Comparison of ENCODE assay signal across 8 cellular contexts in the genomic region with DNA sequence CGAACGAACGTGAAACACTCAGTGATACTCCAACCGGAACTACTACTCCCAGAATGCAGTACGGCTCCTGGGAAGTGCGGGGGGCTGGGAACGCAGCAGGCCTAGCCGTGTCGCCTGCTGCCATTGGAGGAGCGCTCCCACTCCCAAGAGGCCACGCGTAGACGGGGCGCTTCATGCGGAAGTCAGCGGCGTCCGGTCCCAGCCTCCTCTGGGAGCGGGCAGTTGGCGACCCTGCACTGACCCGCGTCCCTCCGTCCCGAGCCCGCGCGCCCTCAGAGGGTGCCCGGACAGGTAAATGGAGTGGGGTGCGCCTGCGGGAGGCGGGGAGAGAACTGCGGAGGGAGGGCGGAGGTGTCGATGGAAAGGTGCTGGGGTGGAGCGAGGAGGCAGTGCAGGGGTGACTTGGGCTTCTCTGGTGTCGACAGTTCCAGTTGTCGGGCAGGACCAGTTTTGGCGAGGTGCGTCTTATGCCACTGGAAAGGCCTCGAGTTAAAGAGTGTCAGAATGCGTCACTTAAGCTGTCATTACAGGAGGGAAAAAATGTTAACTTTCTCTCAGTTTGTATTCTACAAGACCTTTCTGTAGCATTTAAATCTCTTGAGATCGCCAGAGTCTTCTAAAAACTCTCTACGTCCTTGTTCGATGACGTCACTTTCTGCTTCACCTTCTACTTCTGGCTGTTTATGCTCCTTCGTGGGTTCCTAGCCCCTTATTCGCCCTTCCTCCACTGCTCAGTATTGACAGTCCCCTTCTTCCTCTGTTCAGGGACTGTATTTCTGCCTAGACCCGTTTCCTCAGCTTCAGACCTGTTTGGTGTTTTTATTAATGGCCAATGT. TPM values are rescaled to one million over a fixed set of nuclear protein-coding genes. Genes with fewer than 3 reads are reported as not detected.
DNase-seq lines count a peak whose midpoint lies in the region; ATAC-seq and TF ChIP-seq lines count a peak whose summit lies in the region.

A gene with protein sequence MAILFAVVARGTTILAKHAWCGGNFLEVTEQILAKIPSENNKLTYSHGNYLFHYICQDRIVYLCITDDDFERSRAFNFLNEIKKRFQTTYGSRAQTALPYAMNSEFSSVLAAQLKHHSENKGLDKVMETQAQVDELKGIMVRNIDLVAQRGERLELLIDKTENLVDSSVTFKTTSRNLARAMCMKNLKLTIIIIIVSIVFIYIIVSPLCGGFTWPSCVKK (plus strand): TSS at position 188 of the 836 bp plus-strand sequence. CDS start 8,122 bp downstream, outside the sequence.

- ATAC-seq in natural killer cell, result peak; percentile 96 to 98 (median 96)

- H3K4me2 ChIP-seq in GM23248 (ENCODE audit: unreplicated experiment), result peak within 1 kb of the TSS; percentile 78
- H3K4me2 ChIP-seq in Karpas-422 (ENCODE audit: low read depth, low read length, poor library complexity, severe bottlenecking), result peak within 1 kb of the TSS; percentile 82
- H3K4me2 ChIP-seq in fibroblast of lung (ENCODE audit: extremely low read depth, insufficient read depth, low read length), result peak within 1 kb of the TSS; percentile 84

- WGBS in GM23248 (ENCODE audit: low coverage in 1 of 2, low lambda C conversion rate in 2 of 2, missing lambda C conversion rate in 2 of 2), 2 experiments, result 13 to 22% methylated on average over 38 to 48 of the region's 48 CpGs

- no peaks in the 10 kb centered on the region for H3K9me3 Mint-ChIP-seq in activated T-helper 1 cell treated with anti-CD3 and anti-CD28 coated beads, Interleukin-12 subunit alpha, Interleukin-12 subunit beta, Interleukin-2, Interleukin-4 antibody, amounts not matched to agents 30 ng/mL and 10 ng/mL and 1 ng/mL, durations not matched to agents 14 hours and 24 hours and 36 hours
- H3K9me3 Mint-ChIP-seq in natural killer cell, result peaks cover 0 to 3% of the 10 kb centered on the region in 2 donors

- in situ Hi-C loops in GM23248 (cut with MboI), result no loop called here

- DNase-seq in Daoy (ENCODE audit: low read depth) (peak; percentile 90), GM23248 (peak; percentile 93), Karpas-422 (peak; percentile 94), RPMI7951 (ENCODE audit: low read depth) (peak; percentile 91), fibroblast of lung (ENCODE audit: low read depth in 2 of 2) (peak; percentile 83 to 87), natural killer cell (peak; percentile 61)
- DNase-seq in activated T-helper 1 cell treated with anti-CD3 and anti-CD28 coated beads, Interleukin-12 subunit alpha, Interleukin-12 subunit beta, Interleukin-2, Interleukin-4 antibody, amounts not matched to agents 30 ng/mL and 10 ng/mL and 1 ng/mL, durations not matched to agents 14 hours and 24 hours and 36 hours (ENCODE audit: low spot score), result peak; percentile 74
- peak; percentile 61 to 78 (median 68) for DNase-seq in stimulated activated naive CD4-positive, alpha-beta T cell (lab: John Stamatoyannopoulos, UW)

- H3K9me3 ChIP-seq in GM23248 (ENCODE audit: low read depth) (no peaks in the 10 kb centered on the region), Karpas-422 (ENCODE audit: low read length) (no peaks in the 10 kb centered on the region), fibroblast of lung (ENCODE audit: control insufficient read depth, insufficient read depth, low read depth, low read length) (no peaks in the 10 kb centered on the region)

- H3K4me1 Mint-ChIP-seq in activated T-helper 1 cell treated with anti-CD3 and anti-CD28 coated beads, Interleukin-12 subunit alpha, Interleukin-12 subunit beta, Interleukin-2, Interleukin-4 antibody, amounts not matched to agents 30 ng/mL and 10 ng/mL and 1 ng/mL, durations not matched to agents 14 hours and 24 hours and 36 hours (ENCODE audit: low read depth), result peaks cover 20% of the 10 kb centered on the region
- peaks cover 23 to 31% of the 10 kb centered on the region in 2 donors for H3K4me1 Mint-ChIP-seq in natural killer cell

- H3K4me3 Mint-ChIP-seq in activated T-helper 1 cell treated with anti-CD3 and anti-CD28 coated beads, Interleukin-12 subunit alpha, Interleukin-12 subunit beta, Interleukin-2, Interleukin-4 antibody, amounts not matched to agents 30 ng/mL and 10 ng/mL and 1 ng/mL, durations not matched to agents 14 hours and 24 hours and 36 hours, result peak within 1 kb of the TSS; percentile 92
- peak within 1 kb of the TSS; percentile 75 for H3K4me3 Mint-ChIP-seq in natural killer cell

- peak within 1 kb of the TSS; percentile 74 for H3K27ac ChIP-seq in GM23248
- H3K27ac ChIP-seq in Karpas-422 (ENCODE audit: low read length), result peak within 1 kb of the TSS; percentile 51; the same call in 1 of the 2 replicates
- H3K27ac ChIP-seq in fibroblast of lung (ENCODE audit: insufficient read depth, low read length), result peak within 1 kb of the TSS; percentile 86

- H3K4me3 ChIP-seq in GM23248, result peak within 1 kb of the TSS; percentile 79
- peak within 1 kb of the TSS; percentile 83 for H3K4me3 ChIP-seq in Karpas-422 (ENCODE audit: low read length)
- peak within 1 kb of the TSS; percentile 74 to 92 (median 82) for H3K4me3 ChIP-seq in fibroblast of lung (replicated peaks in 1 of 4; ENCODE audit: control extremely low read depth in 1 of 4, insufficient read depth in 1 of 4, low read depth in 3 of 4, low read length in 4 of 4)

- intact Hi-C loops in activated T-helper 1 cell treated with anti-CD3 and anti-CD28 coated beads, Interleukin-12 subunit alpha, Interleukin-12 subunit beta, Interleukin-2, Interleukin-4 antibody, amounts not matched to agents 30 ng/mL and 10 ng/mL and 1 ng/mL, durations not matched to agents 14 hours and 24 hours and 36 hours (cut with micrococcal nuclease), result loop anchor here (1.0 to 5.0 kb wide), 3 partner anchors 617 to 854 kb away; a partner anchor contains a TSS
- intact Hi-C loops in natural killer cell (cut with micrococcal nuclease), result no loop called here

- H3K36me3 Mint-ChIP-seq in activated T-helper 1 cell treated with anti-CD3 and anti-CD28 coated beads, Interleukin-12 subunit alpha, Interleukin-12 subunit beta, Interleukin-2, Interleukin-4 antibody, amounts not matched to agents 30 ng/mL and 10 ng/mL and 1 ng/mL, durations not matched to agents 14 hours and 24 hours and 36 hours (ENCODE audit: low read depth), result peaks cover 4% of the 10 kb centered on the region
- H3K36me3 Mint-ChIP-seq in natural killer cell, result no peaks in the 10 kb centered on the region

- H2AFZ ChIP-seq in GM23248 (peak within 1 kb of the TSS; percentile 95), Karpas-422 (ENCODE audit: low read length) (peak within 1 kb of the TSS; percentile 56; the same call in 1 of the 2 replicates), fibroblast of lung (ENCODE audit: low read length) (peak within 1 kb of the TSS; percentile 93)

- H3K79me2 ChIP-seq in GM23248 (ENCODE audit: insufficient read depth), result peaks cover 51% of the 10 kb centered on the region
- H3K79me2 ChIP-seq in Karpas-422 (ENCODE audit: low read length), result peaks cover 46% of the 10 kb centered on the region
- peaks cover 20% of the 10 kb centered on the region for H3K79me2 ChIP-seq in fibroblast of lung (ENCODE audit: control insufficient read depth, insufficient read depth, low read length)

- peak within 1 kb of the TSS; percentile 87 for H3K27ac Mint-ChIP-seq in activated T-helper 1 cell treated with anti-CD3 and anti-CD28 coated beads, Interleukin-12 subunit alpha, Interleukin-12 subunit beta, Interleukin-2, Interleukin-4 antibody, amounts not matched to agents 30 ng/mL and 10 ng/mL and 1 ng/mL, durations not matched to agents 14 hours and 24 hours and 36 hours
- peak within 1 kb of the TSS; percentile 88 to 96 for H3K27ac Mint-ChIP-seq in natural killer cell

- H3F3A ChIP-seq in GM23248 (ENCODE audit: insufficient read depth), result no peaks in the 10 kb centered on the region

- no peaks in the 10 kb centered on the region for H3K27me3 ChIP-seq in GM23248 (replicated peaks; ENCODE audit: insufficient read depth)
- H3K27me3 ChIP-seq in Karpas-422 (ENCODE audit: low read length), result no peaks in the 10 kb centered on the region
- no peaks in the 10 kb centered on the region for H3K27me3 ChIP-seq in fibroblast of lung (ENCODE audit: control insufficient read depth, insufficient read depth, low read length)

- H3K36me3 ChIP-seq in GM23248 (ENCODE audit: low read depth) (no peaks in the 10 kb centered on the region), Karpas-422 (ENCODE audit: insufficient read depth, low read length) (peaks cover 4% of the 10 kb centered on the region; the same call in 1 of the 2 replicates), fibroblast of lung (ENCODE audit: control insufficient read depth, insufficient read depth, low read length) (no peaks in the 10 kb centered on the region)

- H3K9me2 ChIP-seq in GM23248 (ENCODE audit: insufficient read depth), result no peaks in the 10 kb centered on the region
- H3K9me2 ChIP-seq in Karpas-422 (replicated peaks; ENCODE audit: insufficient read depth, low read length), result no peaks in the 10 kb centered on the region

- TF ChIP-seq CTCF in fibroblast of lung (conservative IDR thresholded peaks at IDR 0.05 in 1 of 2, IDR thresholded peaks at IDR 0.05 in 1 of 2; ENCODE audit: low read depth in 1 of 2, low read length in 2 of 2), result no peak
- no peak for TF ChIP-seq CTCF in natural killer cell (IDR thresholded peaks at IDR 0.05)

- H3K4me1 ChIP-seq in GM23248 (ENCODE audit: insufficient read depth), result peaks cover 5% of the 10 kb centered on the region; the same call in 1 of the 2 replicates
- peaks cover 38% of the 10 kb centered on the region for H3K4me1 ChIP-seq in Karpas-422 (ENCODE audit: low read length)
- no peaks in the 10 kb centered on the region for H3K4me1 ChIP-seq in fibroblast of lung (ENCODE audit: control insufficient read depth, extremely low read depth, insufficient read depth, low read length)

- H3K27me3 Mint-ChIP-seq in activated T-helper 1 cell treated with anti-CD3 and anti-CD28 coated beads, Interleukin-12 subunit alpha, Interleukin-12 subunit beta, Interleukin-2, Interleukin-4 antibody, amounts not matched to agents 30 ng/mL and 10 ng/mL and 1 ng/mL, durations not matched to agents 14 hours and 24 hours and 36 hours (ENCODE audit: insufficient read depth), result no peaks in the 10 kb centered on the region
- H3K27me3 Mint-ChIP-seq in natural killer cell (ENCODE audit: low read depth in 2 of 2), result peaks cover 0 to 7% of the 10 kb centered on the region in 2 donors

- peak within 1 kb of the TSS; percentile 91 for H3K9ac ChIP-seq in GM23248
- H3K9ac ChIP-seq in Karpas-422 (ENCODE audit: low read length), result peak within 1 kb of the TSS; percentile 88
- H3K9ac ChIP-seq in fibroblast of lung (ENCODE audit: insufficient read depth, low read length), result peak within 1 kb of the TSS; percentile 87

- H4K20me1 ChIP-seq in GM23248 (ENCODE audit: insufficient read depth) (no peaks in the 10 kb centered on the region; the same call in 1 of the 2 replicates), Karpas-422 (ENCODE audit: insufficient read depth, low read depth, low read length) (peaks cover 6% of the 10 kb centered on the region; the same call in 1 of the 2 replicates), fibroblast of lung (ENCODE audit: control insufficient read depth, extremely low read depth, insufficient read depth, low read length) (no peaks in the 10 kb centered on the region)

RNA-seq across cellular contexts. Expression of the gene that starts here (rescaled TPM):
- 36.7 and 50.5 TPM in 2 replicates for total RNA-seq in Daoy (2014; rRNA removed; shearing (Covaris generic))
- 47.2 and 56.5 TPM in 2 replicates for total RNA-seq in GM23248 (2014; rRNA removed; shearing (Covaris generic))
- polyA plus RNA-seq in GM23248 (2016; fragmentation: Nextera tagmentation; extraction: Ambion mirVana), result 62.3 and 64.6 TPM in 2 replicates
- 17.7 and 35.6 TPM in 2 replicates for total RNA-seq in Karpas-422 (2014; rRNA removed; shearing (Covaris generic); ENCODE audit: low replicate concordance)
- total RNA-seq in RPMI7951 (2014; rRNA removed; shearing (Covaris generic)), result 69.8 and 81.8 TPM in 2 replicates
- total RNA-seq in activated T-helper 1 cell treated with anti-CD3 and anti-CD28 coated beads, Interleukin-12 subunit alpha, Interleukin-12 subunit beta, Interleukin-2, Interleukin-4 antibody, amounts not matched to agents 30 ng/mL and 10 ng/mL and 1 ng/mL, durations not matched to agents 14 hours and 24 hours and 36 hours, result 27.4 and 32.8 TPM in 2 replicates
- 31.8 and 40.1 TPM in 2 replicates for total RNA-seq in fibroblast of lung
- polyA plus RNA-seq in fibroblast of lung, result 52.3 and 68.4 TPM in 2 replicates
- 38.2 and 42.7 TPM in 2 replicates for polyA plus RNA-seq in fibroblast of lung (2012)
- polyA minus RNA-seq in fibroblast of lung (ENCODE audit: low replicate concordance), result 5.1 and 7.3 TPM in 2 replicates
- total RNA-seq in natural killer cell, result 10 to 100 TPM; 30.3 to 33.8 (median 33.6) TPM

Comparison
In these comparisons a context has a peak if more than half of its experiments do, and no peak if none do; other contexts are left out.
1. Peak in every context shown above with its lines: DNase-seq, ATAC-seq, H3K4me3 ChIP-seq and H3K27ac ChIP-seq.